10 cellular contexts compared by ENCODE assay signal in genomic region chr2:23286765-23287155, GRCh38.
A peak's percentile ranks its signal among the peaks of the same experiment; 100 is the strongest.
DNase-seq lines count a peak whose midpoint lies in the region; ATAC-seq and TF ChIP-seq lines count a peak whose summit lies in the region.
"Had no signal": no experiment of that assay in that cellular context is flagged by ENCODE, and none has a peak within 500 bp of the region (broad histone marks: within the 10 kb centered on the region; RNA-seq: fewer than 3 reads in every experiment).

No MANE protein-coding gene starts in this region.

- WGBS in smooth muscle cell (ENCODE audit: low lambda C conversion rate), result 1% methylated on average over 3 of the region's 3 CpGs

- no peak overlapping the region for H3K4me3 ChIP-seq in GM23338
- H3K4me3 ChIP-seq in left lung, result no peak overlapping the region
- no peak overlapping the region for H3K4me3 ChIP-seq in smooth muscle cell

- intact Hi-C loops in left lung (cut with DNase I), result no loop called here

- H3K4me1 ChIP-seq in GM23338 (ENCODE audit: insufficient read depth), result peaks cover 9% of the 10 kb centered on the region
- peaks cover 0 to 4% of the 10 kb centered on the region in 2 donors for H3K4me1 ChIP-seq in left lung
- H3K4me1 ChIP-seq in smooth muscle cell (ENCODE audit: low read depth), result peaks cover 13% of the 10 kb centered on the region

- H3K79me2 ChIP-seq in GM23338 (replicated peaks; ENCODE audit: insufficient read depth) (no peaks in the 10 kb centered on the region), smooth muscle cell (ENCODE audit: low read depth) (no peaks in the 10 kb centered on the region)

- no peaks in the 10 kb centered on the region for H3K36me3 ChIP-seq in GM23338 (ENCODE audit: insufficient read depth)
- no peaks in the 10 kb centered on the region for H3K36me3 ChIP-seq in left lung
- H3K36me3 ChIP-seq in smooth muscle cell (ENCODE audit: low read depth), result no peaks in the 10 kb centered on the region
- H3K36me3 ChIP-seq: neutrophil had no signal

- no peaks in the 10 kb centered on the region for H3F3A ChIP-seq in GM23338 (replicated peaks; ENCODE audit: low read depth)
- H3F3A ChIP-seq in smooth muscle cell (ENCODE audit: low read depth), result peaks cover 14% of the 10 kb centered on the region

- ATAC-seq in GM23338, result peak; percentile 48; the same call in 2 of the 3 replicates
- peak; percentile 83 for ATAC-seq in left lung
- ATAC-seq in GM19463 (IDR thresholded peaks at IDR 0.05; ENCODE audit: unreplicated experiment), result no peak
- ATAC-seq in HG02588 (IDR thresholded peaks at IDR 0.05; ENCODE audit: unreplicated experiment), result no peak

- no peaks in the 10 kb centered on the region; the same call in 2 of the 3 replicates for H3K9me3 Mint-ChIP-seq in GM23338

- H3K36me3 Mint-ChIP-seq in GM23338 (ENCODE audit: low read depth), result no peaks in the 10 kb centered on the region

- H3K4me2 ChIP-seq in GM23338, result no peak overlapping the region
- peak overlapping the region; percentile 65 for H3K4me2 ChIP-seq in smooth muscle cell

- H3K4me1 Mint-ChIP-seq in GM23338, result peaks cover 28% of the 10 kb centered on the region

- no peak overlapping the region for H3K9ac ChIP-seq in smooth muscle cell (ENCODE audit: low read depth)

- H3K27me3 Mint-ChIP-seq in GM23338 (ENCODE audit: insufficient read depth, low read depth, poor library complexity), result no peaks in the 10 kb centered on the region

- peaks cover 11% of the 10 kb centered on the region for H3K9me2 ChIP-seq in GM23338 (ENCODE audit: insufficient read depth)

- H3K27ac ChIP-seq in GM23338 (ENCODE audit: low read depth), result no peak overlapping the region
- H3K27ac ChIP-seq in left lung, result no peak overlapping the region
- peak overlapping the region; percentile 85 for H3K27ac ChIP-seq in smooth muscle cell (ENCODE audit: low read depth)
- H3K27ac ChIP-seq: neutrophil had no signal

- H3K4me3 Mint-ChIP-seq in GM23338, result no peak overlapping the region

- no peaks in the 10 kb centered on the region for H4K20me1 ChIP-seq in GM23338 (replicated peaks; ENCODE audit: insufficient read depth)
- no peaks in the 10 kb centered on the region for H4K20me1 ChIP-seq in smooth muscle cell (ENCODE audit: low read depth)

- DNase-seq in GM23338 (ENCODE audit: low spot score), result no peak
- peak; percentile 19 for DNase-seq in cerebellum (ENCODE audit: low spot score)
- no peak for DNase-seq in left lung
- DNase-seq in smooth muscle cell (lab: John Stamatoyannopoulos, UW; ENCODE audit: unreplicated experiment), result no peak
- DNase-seq in nucleus accumbens (lab: John Stamatoyannopoulos, UW), result no peak
- DNase-seq in NCI-H345 treated with DMSO at 0.1 percent for 48 hours (lab: John Stamatoyannopoulos, UW; ENCODE audit: unreplicated experiment), result no peak
- DNase-seq: NCI-H1436 treated with DMSO at 0.1 percent for 48 hours had no signal

- TF ChIP-seq CTCF in GM23338 (conservative IDR thresholded peaks at IDR 0.05; ENCODE audit: low read depth in 2 of 2) (no peak), left lung (IDR thresholded peaks at IDR 0.05) (no peak), smooth muscle cell (IDR thresholded peaks at IDR 0.05; ENCODE audit: borderline replicate concordance, insufficient read depth, poor library complexity, severe bottlenecking) (no peak)

- H2AFZ ChIP-seq in GM23338 (no peak overlapping the region), smooth muscle cell (ENCODE audit: low read depth) (no peak overlapping the region)

- no peaks in the 10 kb centered on the region for H3K27me3 ChIP-seq in GM23338 (ENCODE audit: insufficient read depth)
- H3K27me3 ChIP-seq in left lung, result no peaks in the 10 kb centered on the region
- H3K27me3 ChIP-seq in smooth muscle cell (ENCODE audit: low read depth), result no peaks in the 10 kb centered on the region
- H3K27me3 ChIP-seq: neutrophil had no signal

- no peaks in the 10 kb centered on the region for H3K9me3 ChIP-seq in left lung
- H3K9me3 ChIP-seq in smooth muscle cell (replicated peaks; ENCODE audit: low read depth), result no peaks in the 10 kb centered on the region
- H3K9me3 ChIP-seq: neutrophil had no signal

- no peak overlapping the region for H3K27ac Mint-ChIP-seq in GM23338

TF ChIP-seq in GM23338, 12 proteins besides CTCF, POLR2A, EP300 and RAD21:
- TF ChIP-seq ETS1 (IDR thresholded peaks at IDR 0.05) (no peak), NANOG (IDR thresholded peaks at IDR 0.05; ENCODE audit: borderline replicate concordance) (no peak), REST (IDR thresholded peaks at IDR 0.05; ENCODE audit: unreplicated experiment) (no peak), ZNF331 (CRISPR knock-in tag; IDR thresholded peaks at IDR 0.05; ENCODE audit: low read depth) (no peak), EZH2phosphoT487 (IDR thresholded peaks at IDR 0.05; ENCODE audit: unreplicated experiment) (no peak)
TF ChIP-seq in GM23338: peak in this region for 0.

Comparison
In these comparisons a context has a peak if more than half of its experiments do, and no peak if none do; other contexts are left out.
1. ATAC-seq: peak in GM23338 (single experiment) and left lung (single experiment); none in GM19463 (single experiment) and HG02588 (single experiment).